Comparison of ENCODE assay signal across 8 cellular contexts in genomic region chr3:65963787-65964707, GRCh38.
DNase-seq lines count a peak whose midpoint lies in the region; ATAC-seq and TF ChIP-seq lines count a peak whose summit lies in the region.

No MANE protein-coding gene starts in this region.

- H3K9me3 ChIP-seq in Caco-2 (no peaks in the 10 kb centered on the region), esophagus muscularis mucosa (no peaks in the 10 kb centered on the region)

- peaks cover 53% of the 10 kb centered on the region for H3K4me1 Mint-ChIP-seq in Caco-2 (ENCODE audit: low read depth, unreplicated experiment)
- peaks cover 15% of the 10 kb centered on the region for H3K4me1 Mint-ChIP-seq in activated T-cell treated with anti-CD3 and anti-CD28 coated beads, Interleukin-2, amount 50 U/mL, for 24 hours (ENCODE audit: low read depth)

- no peak for TF ChIP-seq CTCF in Caco-2 (IDR thresholded peaks at IDR 0.05; ENCODE audit: insufficient read depth in 1 of 2, low read depth in 1 of 2, low read length in 1 of 2, severe bottlenecking in 1 of 2, unreplicated experiment in 1 of 2)
- no peak for TF ChIP-seq CTCF in esophagus muscularis mucosa (IDR thresholded peaks at IDR 0.05)

- no peaks in the 10 kb centered on the region for H3K27me3 Mint-ChIP-seq in Caco-2 (ENCODE audit: insufficient read depth, unreplicated experiment)
- peaks cover 12% of the 10 kb centered on the region for H3K27me3 Mint-ChIP-seq in activated T-cell treated with anti-CD3 and anti-CD28 coated beads, Interleukin-2, amount 50 U/mL, for 24 hours

- H3K4me3 Mint-ChIP-seq in Caco-2 (ENCODE audit: unreplicated experiment), result no peak overlapping the region
- H3K4me3 Mint-ChIP-seq in activated T-cell treated with anti-CD3 and anti-CD28 coated beads, Interleukin-2, amount 50 U/mL, for 24 hours, result peak overlapping the region; percentile 41

- H3K27me3 ChIP-seq in Caco-2 (replicated peaks; ENCODE audit: control insufficient read depth, insufficient read depth, low read length) (no peaks in the 10 kb centered on the region), esophagus muscularis mucosa (no peaks in the 10 kb centered on the region)

- H3K9me3 Mint-ChIP-seq in Caco-2 (ENCODE audit: unreplicated experiment), result no peaks in the 10 kb centered on the region
- peaks cover 14% of the 10 kb centered on the region for H3K9me3 Mint-ChIP-seq in activated T-cell treated with anti-CD3 and anti-CD28 coated beads, Interleukin-2, amount 50 U/mL, for 24 hours

- CTCF ChIA-PET in Caco-2 (lab: Charles Lee), result interaction anchor here (0.9 kb wide), 1 partner anchor 11 kb away, joined by 6 read pairs; no protein-coding TSS in a partner anchor

- H3K36me3 Mint-ChIP-seq in Caco-2 (ENCODE audit: insufficient read depth, unreplicated experiment), result peaks cover 21% of the 10 kb centered on the region
- no peaks in the 10 kb centered on the region for H3K36me3 Mint-ChIP-seq in activated T-cell treated with anti-CD3 and anti-CD28 coated beads, Interleukin-2, amount 50 U/mL, for 24 hours (ENCODE audit: low read depth)

- H3K27ac Mint-ChIP-seq in Caco-2 (ENCODE audit: unreplicated experiment), result peak overlapping the region; percentile 79
- H3K27ac Mint-ChIP-seq in activated T-cell treated with anti-CD3 and anti-CD28 coated beads, Interleukin-2, amount 50 U/mL, for 24 hours, result peak overlapping the region; percentile 94

- POLR2A ChIA-PET in Caco-2 (lab: Charles Lee), result no interaction called here

- 93% methylated on average over 5 of the region's 5 CpGs for WGBS in esophagus muscularis mucosa

- no peak for TF ChIP-seq EP300 in esophagus muscularis mucosa (IDR thresholded peaks at IDR 0.05)

- TF ChIP-seq POLR2A in esophagus muscularis mucosa (IDR thresholded peaks at IDR 0.05; ENCODE audit: low read depth), result no peak

- no TSS peak for BruUV-seq in Caco-2 (replicated peaks; lab: Mats Ljungman, UMichigan)

- H3K4me3 ChIP-seq in Caco-2 (ENCODE audit: low read depth, low read length) (no peak overlapping the region), esophagus muscularis mucosa (no peak overlapping the region)

- H3K4me1 ChIP-seq in Caco-2 (peaks cover 66% of the 10 kb centered on the region), esophagus muscularis mucosa (peaks cover 0 to 33% (median 0%) of the 10 kb centered on the region in 4 donors)

- H3K36me3 ChIP-seq in Caco-2 (ENCODE audit: control insufficient read depth, insufficient read depth, low read length) (no peaks in the 10 kb centered on the region), esophagus muscularis mucosa (no peaks in the 10 kb centered on the region)

- no peak for DNase-seq in Caco-2
- DNase-seq in activated T-cell treated with anti-CD3 and anti-CD28 coated beads, Interleukin-2, amount 50 U/mL, for 24 hours, result peak; percentile 32
- DNase-seq in left lobe of liver (ENCODE audit: low spot score), result no peak
- DNase-seq in NCI-H1436 treated with DMSO at 0.1 percent for 48 hours (lab: John Stamatoyannopoulos, UW), result no peak
- DNase-seq in esophagus muscularis mucosa (ENCODE audit: extremely low spot score), result no peak
- no peak for DNase-seq in nucleus accumbens (lab: John Stamatoyannopoulos, UW)

- ATAC-seq in GM19438 (IDR thresholded peaks at IDR 0.05; ENCODE audit: low read depth, unreplicated experiment), result peak; percentile 95
- ATAC-seq in HG03342 (IDR thresholded peaks at IDR 0.05; ENCODE audit: unreplicated experiment), result peak; percentile 98
- ATAC-seq in left lobe of liver, result peak; percentile 21

- intact Hi-C loops in Caco-2 (cut with micrococcal nuclease; ENCODE audit: unreplicated experiment) (no loop called here), esophagus muscularis mucosa (cut with DNase I) (no loop called here)

- peak overlapping the region in 1 of 4 donors; percentile 7 for H3K27ac ChIP-seq in esophagus muscularis mucosa (replicated peaks in 1 of 4)

Comparison
In these comparisons a context has a peak if more than half of its experiments do, and no peak if none do; other contexts are left out.
1. ATAC-seq: peak in every context shown above with its lines; median percentile 98 in HG03342; 95 in GM19438; 21 in left lobe of liver.